ENCODE assay signal across 24 cellular contexts in the genomic region with DNA sequence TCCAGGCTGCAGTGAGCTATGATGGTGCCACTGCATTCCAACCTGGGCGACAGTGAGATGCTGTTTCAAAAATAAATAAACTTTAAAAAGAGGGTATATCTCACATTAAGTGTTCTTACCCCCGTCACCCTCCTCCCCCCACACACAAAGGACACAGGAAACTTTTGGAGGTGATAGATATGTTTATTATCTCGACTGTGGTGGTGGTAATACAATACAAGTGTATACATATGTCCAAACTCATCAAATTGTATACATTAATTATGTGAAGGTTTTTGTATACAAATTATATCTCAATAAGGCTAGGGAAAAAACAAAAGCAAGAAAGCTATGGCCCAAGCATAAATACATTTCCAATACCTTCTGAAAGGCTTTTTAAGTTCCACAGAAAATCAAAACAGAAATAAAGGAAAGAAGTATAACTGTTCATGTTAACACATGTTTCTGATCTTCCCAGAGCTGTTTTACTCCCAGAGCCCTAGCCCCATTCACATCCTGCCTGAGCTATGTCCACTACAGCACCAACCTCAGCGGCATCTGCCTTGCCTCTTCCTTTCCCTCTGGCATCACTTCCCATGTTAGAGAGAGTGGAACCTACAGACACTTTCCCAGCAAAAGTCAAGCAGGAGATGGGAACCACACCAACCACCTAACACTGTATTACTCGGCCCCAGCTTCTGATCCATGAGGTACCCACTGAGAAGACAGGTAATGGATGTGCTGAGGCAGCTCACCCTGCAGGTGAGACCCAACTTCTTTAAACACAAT. TPM values are rescaled to one million over a fixed set of nuclear protein-coding genes. Genes with fewer than 3 reads are reported as not detected.
DNase-seq lines count a peak whose midpoint lies in the region; ATAC-seq and TF ChIP-seq lines count a peak whose summit lies in the region.
"Had no signal": no experiment of that assay in that cellular context is flagged by ENCODE, and none has a peak within 500 bp of the region (broad histone marks: within the 10 kb centered on the region; RNA-seq: fewer than 3 reads in every experiment).

No MANE protein-coding gene starts in this region.

- no peak for TF ChIP-seq CTCF in fibroblast of lung (conservative IDR thresholded peaks at IDR 0.05 in 1 of 2, IDR thresholded peaks at IDR 0.05 in 1 of 2; ENCODE audit: low read depth in 1 of 2, low read length in 2 of 2)

- no peak for DNase-seq in activated T-cell treated with anti-CD3 and anti-CD28 coated beads, Interleukin-2, amount 50 U/mL, for 72 hours
- DNase-seq in activated T-cell treated with anti-CD3 and anti-CD28 coated beads for 4 hours, result no peak
- no peak for DNase-seq in T-helper 17 cell
- no peak for DNase-seq in fibroblast of lung (ENCODE audit: low read depth in 2 of 2)
- DNase-seq in stimulated activated effector memory CD8-positive, alpha-beta T cell treated with anti-CD3 and anti-CD28 coated beads, Interleukin-12 subunit alpha, Interleukin-12 subunit beta, amount 100 ng/mL, for 72 hours (ENCODE audit: low spot score in 2 of 2), result no peak
- no peak for DNase-seq in stimulated activated CD4-positive, alpha-beta T cell treated with anti-CD3 and anti-CD28 coated beads, Interleukin-4, amount 100 ng/mL, for 24 hours
- no peak for DNase-seq in T-cell
- DNase-seq in NCI-H1048 (lab: John Stamatoyannopoulos, UW), result no peak
- DNase-seq: activated CD4-positive, CD25-positive, alpha-beta regulatory T cell treated with anti-CD3 and anti-CD28 coated beads, Interleukin-2, amount 50 U/mL, for 72 hours; activated naive CD8-positive, alpha-beta T cell treated with anti-CD3 and anti-CD28 coated beads, Interleukin-2, amount 50 U/mL, for 24 hours; lower lobe of right lung; MM.1S; NCI-H1694 treated with DMSO at 0.1 percent for 48 hours; NCI-H82; stomach; T-helper 9 cell had no signal

- peak overlapping the region in 1 of 2 donors; percentile 36 for H3K4me3 Mint-ChIP-seq in activated T-cell treated with anti-CD3 and anti-CD28 coated beads, Interleukin-2, amount 50 U/mL, for 72 hours
- peak overlapping the region; percentile 28 for H3K4me3 Mint-ChIP-seq in T-helper 17 cell
- no peak overlapping the region for H3K4me3 Mint-ChIP-seq in stimulated activated effector memory CD8-positive, alpha-beta T cell treated with anti-CD3 and anti-CD28 coated beads, Interleukin-12 subunit alpha, Interleukin-12 subunit beta, amount 100 ng/mL, for 72 hours
- H3K4me3 Mint-ChIP-seq in T-cell, result no peak overlapping the region
- H3K4me3 Mint-ChIP-seq: activated naive CD8-positive, alpha-beta T cell treated with anti-CD3 and anti-CD28 coated beads, Interleukin-2, amount 50 U/mL, for 24 hours; activated T-helper 17 cell treated with anti-CD3 and anti-CD28 coated beads, Interleukin-2, amount 50 U/mL, for 72 hours; IgD-negative memory B cell had no signal

- ATAC-seq in activated T-cell treated with anti-CD3 and anti-CD28 coated beads, Interleukin-2, amount 50 U/mL, for 72 hours (replicated peaks in 1 of 2), result no peak
- ATAC-seq in T-helper 17 cell (no peak), T-cell (replicated peaks in 1 of 4) (no peak)
- ATAC-seq in stimulated activated effector memory CD8-positive, alpha-beta T cell treated with anti-CD3 and anti-CD28 coated beads, Interleukin-12 subunit alpha, Interleukin-12 subunit beta, amount 100 ng/mL, for 72 hours, result no peak
- ATAC-seq: lower lobe of right lung had no signal

- H3K27ac Mint-ChIP-seq in activated T-cell treated with anti-CD3 and anti-CD28 coated beads, Interleukin-2, amount 50 U/mL, for 72 hours, result peak overlapping the region; percentile 12
- peak overlapping the region; percentile 85 for H3K27ac Mint-ChIP-seq in T-helper 17 cell
- H3K27ac Mint-ChIP-seq in stimulated activated effector memory CD8-positive, alpha-beta T cell treated with anti-CD3 and anti-CD28 coated beads, Interleukin-12 subunit alpha, Interleukin-12 subunit beta, amount 100 ng/mL, for 72 hours, result peak overlapping the region; percentile 71
- H3K27ac Mint-ChIP-seq in T-cell, result no peak overlapping the region
- H3K27ac Mint-ChIP-seq: activated naive CD8-positive, alpha-beta T cell treated with anti-CD3 and anti-CD28 coated beads, Interleukin-2, amount 50 U/mL, for 24 hours; activated T-helper 17 cell treated with anti-CD3 and anti-CD28 coated beads, Interleukin-2, amount 50 U/mL, for 72 hours; IgD-negative memory B cell had no signal

- H4K20me1 ChIP-seq in fibroblast of lung (ENCODE audit: control insufficient read depth, extremely low read depth, insufficient read depth, low read length), result no peaks in the 10 kb centered on the region

- H2AFZ ChIP-seq in fibroblast of lung (ENCODE audit: low read length), result no peak overlapping the region
- H2AFZ ChIP-seq: parathyroid adenoma had no signal

- H3K4me2 ChIP-seq in fibroblast of lung (ENCODE audit: extremely low read depth, insufficient read depth, low read length), result no peak overlapping the region

- H3K79me2 ChIP-seq in fibroblast of lung (ENCODE audit: control insufficient read depth, insufficient read depth, low read length), result no peaks in the 10 kb centered on the region

- no peaks in the 10 kb centered on the region for H3K36me3 Mint-ChIP-seq in activated T-cell treated with anti-CD3 and anti-CD28 coated beads, Interleukin-2, amount 50 U/mL, for 72 hours (ENCODE audit: insufficient read depth in 2 of 2)
- H3K36me3 Mint-ChIP-seq in T-helper 17 cell (ENCODE audit: low read depth) (peaks cover 2% of the 10 kb centered on the region), T-cell (peaks cover 7% of the 10 kb centered on the region)
- no peaks in the 10 kb centered on the region for H3K36me3 Mint-ChIP-seq in stimulated activated effector memory CD8-positive, alpha-beta T cell treated with anti-CD3 and anti-CD28 coated beads, Interleukin-12 subunit alpha, Interleukin-12 subunit beta, amount 100 ng/mL, for 72 hours

- CTCF ChIA-PET in T-cell (lab: Charles Lee), result interaction anchor here in 1 of 2 donors (0.6 to 1.1 kb wide), 2 partner anchors 10 to 208 kb away, joined by 4 to 8 read pairs; no protein-coding TSS in a partner anchor

- no peaks in the 10 kb centered on the region for H3K9me3 ChIP-seq in T-helper 17 cell (ENCODE audit: control insufficient read depth, low read length, poor library complexity, severe bottlenecking)
- no peaks in the 10 kb centered on the region for H3K9me3 ChIP-seq in fibroblast of lung (ENCODE audit: control insufficient read depth, insufficient read depth, low read depth, low read length)
- H3K9me3 ChIP-seq: esophagus muscularis mucosa, lower lobe of right lung, SJSA1, stomach had no signal

- H3K9me3 Mint-ChIP-seq in activated T-cell treated with anti-CD3 and anti-CD28 coated beads, Interleukin-2, amount 50 U/mL, for 72 hours, result peaks cover 0 to 4% of the 10 kb centered on the region in 2 donors
- no peaks in the 10 kb centered on the region for H3K9me3 Mint-ChIP-seq in stimulated activated effector memory CD8-positive, alpha-beta T cell treated with anti-CD3 and anti-CD28 coated beads, Interleukin-12 subunit alpha, Interleukin-12 subunit beta, amount 100 ng/mL, for 72 hours
- H3K9me3 Mint-ChIP-seq in T-cell, result peaks cover 0 to 4% (median 0%) of the 10 kb centered on the region in 3 donors
- H3K9me3 Mint-ChIP-seq: activated naive CD8-positive, alpha-beta T cell treated with anti-CD3 and anti-CD28 coated beads, Interleukin-2, amount 50 U/mL, for 24 hours; activated T-helper 17 cell treated with anti-CD3 and anti-CD28 coated beads, Interleukin-2, amount 50 U/mL, for 72 hours; IgD-negative memory B cell had no signal

- no peak overlapping the region for H3K4me3 ChIP-seq in fibroblast of lung (replicated peaks in 1 of 4; ENCODE audit: control extremely low read depth in 1 of 4, insufficient read depth in 1 of 4, low read depth in 3 of 4, low read length in 4 of 4)
- H3K4me3 ChIP-seq: BLaER1 treated with 17β-estradiol and CSF1 and Interleukin-3, amounts not matched to agents 10 nM and 100 nM; esophagus muscularis mucosa; lower lobe of right lung; SJSA1; skin epidermis; stomach had no signal

- POLR2A ChIA-PET in T-cell (lab: Charles Lee), result interaction anchor here in 1 of 2 donors (0.6 kb wide), 1 partner anchor 93 kb away, joined by 6 read pairs; no protein-coding TSS in a partner anchor

- no peaks in the 10 kb centered on the region for H3K36me3 ChIP-seq in fibroblast of lung (ENCODE audit: control insufficient read depth, insufficient read depth, low read length)
- H3K36me3 ChIP-seq: BLaER1 treated with 17β-estradiol and CSF1 and Interleukin-3, amounts not matched to agents 10 nM and 100 nM; esophagus muscularis mucosa; lower lobe of right lung; SJSA1; stomach had no signal

- H3K4me1 ChIP-seq in fibroblast of lung (ENCODE audit: control insufficient read depth, extremely low read depth, insufficient read depth, low read length), result peaks cover 9% of the 10 kb centered on the region

- H3K27me3 ChIP-seq in fibroblast of lung (ENCODE audit: control insufficient read depth, insufficient read depth, low read length), result no peaks in the 10 kb centered on the region
- H3K27me3 ChIP-seq: BLaER1 treated with 17β-estradiol and CSF1 and Interleukin-3, amounts not matched to agents 10 nM and 100 nM; esophagus muscularis mucosa; SJSA1; stomach had no signal

- H3K9ac ChIP-seq in fibroblast of lung (ENCODE audit: insufficient read depth, low read length), result no peak overlapping the region
- H3K9ac ChIP-seq: BLaER1 treated with 17β-estradiol and CSF1 and Interleukin-3, amounts not matched to agents 10 nM and 100 nM; parathyroid adenoma had no signal

- no peaks in the 10 kb centered on the region for H3K27me3 Mint-ChIP-seq in activated T-cell treated with anti-CD3 and anti-CD28 coated beads, Interleukin-2, amount 50 U/mL, for 72 hours (ENCODE audit: low read depth)
- H3K27me3 Mint-ChIP-seq in T-helper 17 cell, result no peaks in the 10 kb centered on the region
- H3K27me3 Mint-ChIP-seq in T-cell, result no peaks in the 10 kb centered on the region
- H3K27me3 Mint-ChIP-seq: activated naive CD8-positive, alpha-beta T cell treated with anti-CD3 and anti-CD28 coated beads, Interleukin-2, amount 50 U/mL, for 24 hours; activated T-helper 17 cell treated with anti-CD3 and anti-CD28 coated beads, Interleukin-2, amount 50 U/mL, for 72 hours; IgD-negative memory B cell had no signal

- H3K27ac ChIP-seq in fibroblast of lung (ENCODE audit: insufficient read depth, low read length), result peak overlapping the region; percentile 6
- H3K27ac ChIP-seq: BLaER1 treated with 17β-estradiol and CSF1 and Interleukin-3, amounts not matched to agents 10 nM and 100 nM; esophagus muscularis mucosa; HL-60; lower lobe of right lung; parathyroid adenoma; skin epidermis had no signal

- peaks cover 44% of the 10 kb centered on the region for H3K4me1 Mint-ChIP-seq in activated T-cell treated with anti-CD3 and anti-CD28 coated beads, Interleukin-2, amount 50 U/mL, for 72 hours (ENCODE audit: low read depth)
- H3K4me1 Mint-ChIP-seq in T-helper 17 cell (peaks cover 56% of the 10 kb centered on the region), T-cell (peaks cover 80 to 82% (median 82%) of the 10 kb centered on the region in 3 donors)
- peaks cover 47% of the 10 kb centered on the region for H3K4me1 Mint-ChIP-seq in stimulated activated effector memory CD8-positive, alpha-beta T cell treated with anti-CD3 and anti-CD28 coated beads, Interleukin-12 subunit alpha, Interleukin-12 subunit beta, amount 100 ng/mL, for 72 hours

RNA-seq across cellular contexts. Expression of a gene that starts 48.1 kb away (rescaled TPM):
- 1 to 10 TPM; 8.9 to 9.7 TPM for total RNA-seq in activated T-cell treated with anti-CD3 and anti-CD28 coated beads, Interleukin-2, amount 50 U/mL, for 72 hours
- 10 to 100 TPM; 45.3 to 51.3 TPM for total RNA-seq in T-helper 17 cell
- 55.2 and 82.1 TPM in 2 replicates for total RNA-seq in fibroblast of lung
- polyA plus RNA-seq in fibroblast of lung, result 22.9 and 39.9 TPM in 2 replicates
- 19.7 and 31.1 TPM in 2 replicates for polyA plus RNA-seq in fibroblast of lung (2012)
- 12.2 and 41.5 TPM in 2 replicates for polyA minus RNA-seq in fibroblast of lung (ENCODE audit: low replicate concordance)
- total RNA-seq in T-cell, result 10 to 100 TPM; 28.4 to 39.7 (median 32.6) TPM

Comparison
In these comparisons a context has a peak if more than half of its experiments do, and no peak if none do; other contexts are left out.
1. H3K27ac Mint-ChIP-seq: peak in activated T-cell treated with anti-CD3 and anti-CD28 coated beads, Interleukin-2, amount 50 U/mL, for 72 hours (single experiment), T-helper 17 cell (single experiment) and stimulated activated effector memory CD8-positive, alpha-beta T cell treated with anti-CD3 and anti-CD28 coated beads, Interleukin-12 subunit alpha, Interleukin-12 subunit beta, amount 100 ng/mL, for 72 hours (single experiment); none in T-cell (0 of 2).